In genomic region chr4:176563591-176563990, GRCh38 we compare ENCODE assay signal across 13 cellular contexts.
A peak's percentile ranks its signal among the peaks of the same experiment; 100 is the strongest.
DNase-seq lines count a peak whose midpoint lies in the region; TF ChIP-seq lines count a peak whose summit lies in the region.
"Had no signal": no experiment of that assay in that cellular context is flagged by ENCODE, and none has a peak within 500 bp of the region (broad histone marks: within the 10 kb centered on the region; RNA-seq: fewer than 3 reads in every experiment).

No MANE protein-coding gene starts in this region.

- H3K4me3 Mint-ChIP-seq in HFFc6, result no peak overlapping the region
- no peak overlapping the region for H3K4me3 Mint-ChIP-seq in activated CD4-positive, alpha-beta memory T cell treated with anti-CD3 and anti-CD28 coated beads for 36 hours

- H3K9me3 Mint-ChIP-seq in HFFc6, result no peaks in the 10 kb centered on the region
- H3K9me3 Mint-ChIP-seq in activated CD4-positive, alpha-beta memory T cell treated with anti-CD3 and anti-CD28 coated beads for 36 hours, result peaks cover 3% of the 10 kb centered on the region

- H3K27me3 Mint-ChIP-seq in HFFc6 (ENCODE audit: insufficient read depth), result no peaks in the 10 kb centered on the region; the same call in 1 of the 2 replicates
- no peaks in the 10 kb centered on the region for H3K27me3 Mint-ChIP-seq in activated CD4-positive, alpha-beta memory T cell treated with anti-CD3 and anti-CD28 coated beads for 36 hours

- H3K79me2 ChIP-seq in hepatocyte, result no peaks in the 10 kb centered on the region

- H3K36me3 ChIP-seq in adipocyte (ENCODE audit: control insufficient read depth, insufficient read depth, low read length, severe bottlenecking) (no peaks in the 10 kb centered on the region), hepatocyte (replicated peaks; ENCODE audit: insufficient read depth, low read depth) (no peaks in the 10 kb centered on the region)
- H3K36me3 ChIP-seq: ascending aorta, ovary had no signal

- no peak overlapping the region for H2AFZ ChIP-seq in hepatocyte

- peaks cover 24% of the 10 kb centered on the region for H3K4me1 Mint-ChIP-seq in HFFc6 (ENCODE audit: low read depth)
- H3K4me1 Mint-ChIP-seq in activated CD4-positive, alpha-beta memory T cell treated with anti-CD3 and anti-CD28 coated beads for 36 hours (ENCODE audit: low read depth), result no peaks in the 10 kb centered on the region

- H3K27ac ChIP-seq in hepatocyte, result no peak overlapping the region
- H3K27ac ChIP-seq: ascending aorta, ovary had no signal

- CTCF ChIA-PET in activated CD4-positive, alpha-beta memory T cell treated with anti-CD3 and anti-CD28 coated beads for 36 hours (lab: Charles Lee), result no interaction called here

- H3K36me3 Mint-ChIP-seq in HFFc6 (ENCODE audit: low read depth), result no peaks in the 10 kb centered on the region
- H3K36me3 Mint-ChIP-seq in activated CD4-positive, alpha-beta memory T cell treated with anti-CD3 and anti-CD28 coated beads for 36 hours, result no peaks in the 10 kb centered on the region

- H3K4me2 ChIP-seq in hepatocyte, result no peak overlapping the region

- intact Hi-C loops in activated CD4-positive, alpha-beta memory T cell treated with anti-CD3 and anti-CD28 coated beads for 36 hours (cut with micrococcal nuclease), result no loop called here

- H3K4me1 ChIP-seq in adipocyte (ENCODE audit: control insufficient read depth, insufficient read depth, low read length), result peaks cover 6% of the 10 kb centered on the region
- H3K4me1 ChIP-seq in hepatocyte (ENCODE audit: insufficient read depth), result no peaks in the 10 kb centered on the region
- H3K4me1 ChIP-seq: ascending aorta had no signal

- POLR2A ChIA-PET in activated CD4-positive, alpha-beta memory T cell treated with anti-CD3 and anti-CD28 coated beads for 36 hours (lab: Charles Lee), result no interaction called here

- H3K27me3 ChIP-seq in adipocyte (replicated peaks; ENCODE audit: control insufficient read depth, insufficient read depth, low read length) (no peaks in the 10 kb centered on the region), hepatocyte (no peaks in the 10 kb centered on the region)
- H3K27me3 ChIP-seq: ascending aorta, ovary had no signal

- TF ChIP-seq CTCF in AG09319 (IDR thresholded peaks at IDR 0.05; ENCODE audit: low read depth, low read length) (peak; percentile 34), HFFc6 (IDR thresholded peaks at IDR 0.05) (peak; percentile 22; the same call in 1 of the 2 replicates), hepatocyte (IDR thresholded peaks at IDR 0.05; ENCODE audit: poor library complexity) (peak; percentile 50)

- no peaks in the 10 kb centered on the region for H3K9me2 ChIP-seq in hepatocyte (replicated peaks; ENCODE audit: insufficient read depth)

- DNase-seq in AG09319 (ENCODE audit: extremely low read depth, low read depth) (peak; percentile 8), HFFc6 (no peak), adipocyte (ENCODE audit: low read depth) (peak; percentile 28), hepatocyte (ENCODE audit: low spot score) (peak; percentile 44), cerebellum (ENCODE audit: low spot score) (no peak), NCI-H187 (lab: John Stamatoyannopoulos, UW) (no peak), retina (no peak)
- no peak for DNase-seq in activated CD4-positive, alpha-beta memory T cell treated with anti-CD3 and anti-CD28 coated beads for 36 hours
- DNase-seq: activated CD8-positive, alpha-beta memory T cell treated with anti-CD3 and anti-CD28 coated beads, Interleukin-2, amount 50 U/mL, for 48 hours; NCI-H1092 treated with DMSO at 0.1 percent for 48 hours; ovary; stimulated activated CD4-positive, alpha-beta T cell treated with anti-CD3 and anti-CD28 coated beads, Interleukin-4, amount 100 ng/mL, for 24 hours had no signal

- H3K4me3 ChIP-seq in adipocyte (ENCODE audit: low read length) (peak overlapping the region; percentile 31), hepatocyte (no peak overlapping the region)
- H3K4me3 ChIP-seq: ascending aorta, ovary had no signal

- WGBS in hepatocyte (ENCODE audit: low lambda C conversion rate, missing lambda C conversion rate), result 66% methylated on average over 4 of the region's 4 CpGs

- H4K20me1 ChIP-seq in hepatocyte (ENCODE audit: insufficient read depth, poor library complexity, severe bottlenecking), result no peaks in the 10 kb centered on the region

- no peak overlapping the region for H3K9ac ChIP-seq in adipocyte (ENCODE audit: low read length)

- H3K9me3 ChIP-seq in adipocyte (ENCODE audit: control insufficient read depth, low read length) (no peaks in the 10 kb centered on the region), hepatocyte (ENCODE audit: low read depth) (no peaks in the 10 kb centered on the region)
- H3K9me3 ChIP-seq: ascending aorta, ovary had no signal

- H3K27ac Mint-ChIP-seq in HFFc6, result no peak overlapping the region
- H3K27ac Mint-ChIP-seq in activated CD4-positive, alpha-beta memory T cell treated with anti-CD3 and anti-CD28 coated beads for 36 hours, result no peak overlapping the region

Comparison
In these comparisons a context has a peak if more than half of its experiments do, and no peak if none do; other contexts are left out.
1. DNase-seq: peak in AG09319 (single experiment), adipocyte (single experiment) and hepatocyte (single experiment); none in HFFc6 (single experiment), cerebellum (single experiment), NCI-H187 (0 of 2), activated CD4-positive, alpha-beta memory T cell treated with anti-CD3 and anti-CD28 coated beads for 36 hours (single experiment) and retina (single experiment).
2. Peak in every context shown above with its lines, with median percentiles within 50 percentile points of each other: CTCF ChIP-seq.